ENCODE assay signal across 8 cellular contexts in the genomic region with DNA sequence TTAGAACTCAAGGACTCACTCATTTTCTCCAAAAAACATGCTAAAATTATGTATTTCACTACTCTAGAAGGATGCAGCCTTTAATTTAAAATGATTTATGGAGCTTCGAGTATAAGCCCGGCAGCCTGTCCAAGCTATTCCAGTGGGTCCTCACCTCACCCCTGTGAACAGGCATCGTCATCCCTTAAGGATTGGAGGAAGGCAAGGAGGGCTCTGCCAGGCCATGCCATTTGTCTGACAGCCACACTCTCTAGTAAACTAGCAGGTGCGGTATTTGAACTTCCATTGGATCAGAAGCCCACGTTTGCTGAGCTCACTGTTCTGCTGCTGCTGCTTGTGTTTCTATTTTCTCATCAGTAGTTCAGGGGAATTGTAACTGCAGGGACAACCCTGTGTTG. TPM values are rescaled to one million over a fixed set of nuclear protein-coding genes. Genes with fewer than 3 reads are reported as not detected.
DNase-seq lines count a peak whose midpoint lies in the region; ATAC-seq, FAIRE-seq and TF ChIP-seq lines count a peak whose summit lies in the region.

No MANE protein-coding gene starts in this region.

- RAD21 ChIA-PET in HCT116 (lab: Charles Lee; ENCODE audit: low non-redundant PET in 1 of 2, low total read pairs in 2 of 2, uncharacterized antibody in 2 of 2, unreplicated experiment in 2 of 2): interaction anchor here (0.6 to 0.9 kb wide), 2 partner anchors 12 to 16 kb away, joined by 3 read pairs; no protein-coding TSS in a partner anchor

- TF ChIP-seq RAD21 in HCT116 (IDR thresholded peaks at IDR 0.05; ENCODE audit: low read depth): no peak

- no peak for TF ChIP-seq POLR2A in HCT116 (IDR thresholded peaks at IDR 0.05; ENCODE audit: borderline replicate concordance, extremely low read depth, insufficient read depth, insufficient read length)

- intact Hi-C loops in HCT116 (cut with micrococcal nuclease) (no loop called here), kidney (cut with DNase I) (no loop called here)

- H3K27me3 ChIP-seq in HCT116 (ENCODE audit: insufficient read depth, low read length) (peaks cover 10% of the 10 kb centered on the region; the same call in 1 of the 2 replicates), stomach smooth muscle (ENCODE audit: control insufficient read depth in 1 of 2, insufficient read depth in 2 of 2, low read length in 2 of 2) (no peaks in the 10 kb centered on the region)

- peak overlapping the region; percentile 37 for H2AFZ ChIP-seq in HCT116 (ENCODE audit: low read depth, low read length, poor library complexity, severe bottlenecking)

- H4K20me1 ChIP-seq in HCT116 (ENCODE audit: insufficient read depth): no peaks in the 10 kb centered on the region

- H3K36me3 ChIP-seq in HCT116 (ENCODE audit: control insufficient read depth in 1 of 2, insufficient read depth in 2 of 2, low read length in 2 of 2) (no peaks in the 10 kb centered on the region), kidney (ENCODE audit: control insufficient read depth in 1 of 2, insufficient read depth in 2 of 2, low read length in 2 of 2) (peaks cover 4 to 5% of the 10 kb centered on the region in 2 donors), stomach smooth muscle (ENCODE audit: control insufficient read depth in 2 of 2, insufficient read depth in 2 of 2, low read length in 2 of 2) (no peaks in the 10 kb centered on the region)

- H3K4me2 ChIP-seq in HCT116 (ENCODE audit: low read length): peak overlapping the region; percentile 79

- no peaks in the 10 kb centered on the region for H3K79me2 ChIP-seq in HCT116 (ENCODE audit: insufficient read depth, low read length)

- DNase-seq in HCT116 (ENCODE audit: low read depth, low spot score): no peak
- no peak for DNase-seq in astrocyte of the spinal cord (ENCODE audit: low read depth, low spot score)
- no peak for DNase-seq in kidney
- no peak for DNase-seq in activated effector memory CD4-positive, alpha-beta T cell treated with anti-CD3 and anti-CD28 coated beads, Interleukin-2, amount 50 U/mL, for 16 hours

- no peak for FAIRE-seq in kidney (lab: Jason Lieb, UNC)

- in situ Hi-C loops in astrocyte of the spinal cord (cut with HindIII; ENCODE audit: low sequenced_read_pairs): loop anchor here (25.0 kb wide), 2 partner anchors 90 to 165 kb away; no protein-coding TSS in a partner anchor

- H3K4me3 ChIP-seq in HCT116 (replicated peaks in 1 of 2; ENCODE audit: low read depth in 1 of 2, low read length in 2 of 2) (peak overlapping the region in 1 of 2 experiments; percentile 41; a peak in 2 of 4 replicates), astrocyte of the spinal cord (ENCODE audit: low read depth, low read length) (peak overlapping the region; percentile 86), kidney (ENCODE audit: low read length in 2 of 2) (peak overlapping the region; percentile 48 to 74), stomach smooth muscle (ENCODE audit: low read length in 2 of 2) (peak overlapping the region; percentile 91 to 92)

- ATAC-seq in HCT116 (no peak; the same call in 1 of the 2 replicates), GM21529 (IDR thresholded peaks at IDR 0.05; ENCODE audit: unreplicated experiment) (no peak), HG02610 (IDR thresholded peaks at IDR 0.05; ENCODE audit: unreplicated experiment) (no peak), GM21825 (IDR thresholded peaks at IDR 0.05; ENCODE audit: unreplicated experiment) (no peak)

- TF ChIP-seq CTCF in HCT116 (IDR thresholded peaks at IDR 0.05 in 2 of 3, conservative IDR thresholded peaks at IDR 0.05 in 1 of 3; ENCODE audit: borderline replicate concordance in 1 of 3, insufficient read depth in 1 of 3, low read depth in 2 of 3, low read length in 2 of 3): no peak
- no peak for TF ChIP-seq CTCF in astrocyte of the spinal cord (IDR thresholded peaks at IDR 0.05; ENCODE audit: low read depth, low read length)
- no peak for TF ChIP-seq CTCF in kidney (IDR thresholded peaks at IDR 0.05; ENCODE audit: borderline replicate concordance, extremely low read depth, insufficient read depth)

- peaks cover 53 to 59% of the 10 kb centered on the region in 2 experiments for H3K4me1 ChIP-seq in HCT116 (ENCODE audit: control insufficient read depth in 1 of 2, insufficient read depth in 2 of 2, low read length in 2 of 2)
- H3K4me1 ChIP-seq in kidney (ENCODE audit: control insufficient read depth in 1 of 2, insufficient read depth in 1 of 2, low read depth in 1 of 2, low read length in 2 of 2): peaks cover 42 to 53% of the 10 kb centered on the region in 2 donors
- H3K4me1 ChIP-seq in stomach smooth muscle (ENCODE audit: control insufficient read depth, insufficient read depth, low read length): peaks cover 62% of the 10 kb centered on the region

- H3K9me3 ChIP-seq in HCT116 (ENCODE audit: control insufficient read depth in 1 of 2, insufficient read depth in 1 of 2, low read depth in 1 of 2, low read length in 2 of 2) (no peaks in the 10 kb centered on the region), kidney (ENCODE audit: control insufficient read depth in 1 of 2, low read length in 2 of 2) (no peaks in the 10 kb centered on the region), stomach smooth muscle (ENCODE audit: control insufficient read depth in 2 of 2, low read length in 2 of 2) (no peaks in the 10 kb centered on the region)

- CTCF ChIA-PET in HCT116 (lab: Charles Lee): no interaction called here

- H3K27ac ChIP-seq in HCT116 (ENCODE audit: low read depth, low read length): peak overlapping the region; percentile 60
- peak overlapping the region; percentile 91 to 93 for H3K27ac ChIP-seq in kidney (ENCODE audit: low read depth in 2 of 2, low read length in 2 of 2)
- peak overlapping the region; percentile 93 for H3K27ac ChIP-seq in stomach smooth muscle (ENCODE audit: low read length)

- H3K9ac ChIP-seq in HCT116 (ENCODE audit: low read length) (peak overlapping the region; percentile 39), kidney (ENCODE audit: low read length in 2 of 2) (peak overlapping the region; percentile 31 to 70), stomach smooth muscle (ENCODE audit: low read length in 2 of 2) (peak overlapping the region; percentile 69 to 83)

- BruUV-seq in HCT116 (replicated peaks; lab: Mats Ljungman, UMichigan): no TSS peak

- POLR2A ChIA-PET in HCT116 (lab: Charles Lee): interaction anchor here (1.1 kb wide), 1 partner anchor 15 kb away, joined by 3 read pairs; no protein-coding TSS in a partner anchor

- H3K9me2 ChIP-seq in HCT116 (ENCODE audit: insufficient read depth): no peaks in the 10 kb centered on the region

TF ChIP-seq in HCT116, 20 proteins besides CTCF, POLR2A, EP300 and RAD21:
- TF ChIP-seq JUND (IDR thresholded peaks at IDR 0.05) (no peak), FOSL1 (IDR thresholded peaks at IDR 0.05; ENCODE audit: low read depth) (no peak), EGR1 (IDR thresholded peaks at IDR 0.05; ENCODE audit: low read depth) (no peak), SP1 (IDR thresholded peaks at IDR 0.05; ENCODE audit: low read depth) (no peak), CBX3 (IDR thresholded peaks at IDR 0.05; ENCODE audit: low read depth) (no peak), SIN3A (IDR thresholded peaks at IDR 0.05; ENCODE audit: low read depth) (no peak), ZNF274 (IDR thresholded peaks at IDR 0.05; ENCODE audit: low read depth, low read length) (no peak), POLR2AphosphoS5 (IDR thresholded peaks at IDR 0.05; ENCODE audit: low read depth, low read length) (no peak), CEBPB (IDR thresholded peaks at IDR 0.05; ENCODE audit: low read depth) (no peak), EZH2 (IDR thresholded peaks at IDR 0.05) (no peak)
- TF ChIP-seq, protein P1, sequence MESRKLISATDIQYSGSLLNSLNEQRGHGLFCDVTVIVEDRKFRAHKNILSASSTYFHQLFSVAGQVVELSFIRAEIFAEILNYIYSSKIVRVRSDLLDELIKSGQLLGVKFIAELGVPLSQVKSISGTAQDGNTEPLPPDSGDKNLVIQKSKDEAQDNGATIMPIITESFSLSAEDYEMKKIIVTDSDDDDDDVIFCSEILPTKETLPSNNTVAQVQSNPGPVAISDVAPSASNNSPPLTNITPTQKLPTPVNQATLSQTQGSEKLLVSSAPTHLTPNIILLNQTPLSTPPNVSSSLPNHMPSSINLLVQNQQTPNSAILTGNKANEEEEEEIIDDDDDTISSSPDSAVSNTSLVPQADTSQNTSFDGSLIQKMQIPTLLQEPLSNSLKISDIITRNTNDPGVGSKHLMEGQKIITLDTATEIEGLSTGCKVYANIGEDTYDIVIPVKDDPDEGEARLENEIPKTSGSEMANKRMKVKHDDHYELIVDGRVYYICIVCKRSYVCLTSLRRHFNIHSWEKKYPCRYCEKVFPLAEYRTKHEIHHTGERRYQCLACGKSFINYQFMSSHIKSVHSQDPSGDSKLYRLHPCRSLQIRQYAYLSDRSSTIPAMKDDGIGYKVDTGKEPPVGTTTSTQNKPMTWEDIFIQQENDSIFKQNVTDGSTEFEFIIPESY (IDR thresholded peaks at IDR 0.05; ENCODE audit: extremely low read depth, insufficient replicate concordance, low read length): no peak
- TF ChIP-seq, protein P2, sequence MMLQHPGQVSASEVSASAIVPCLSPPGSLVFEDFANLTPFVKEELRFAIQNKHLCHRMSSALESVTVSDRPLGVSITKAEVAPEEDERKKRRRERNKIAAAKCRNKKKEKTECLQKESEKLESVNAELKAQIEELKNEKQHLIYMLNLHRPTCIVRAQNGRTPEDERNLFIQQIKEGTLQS (IDR thresholded peaks at IDR 0.05): no peak

RNA-seq across cellular contexts. Expression of a gene that starts 39.8 kb away (rescaled TPM):
- total RNA-seq in HCT116 (2021; ENCODE audit: unreplicated experiment): 71.5 TPM
- 38.9 and 53.5 TPM in 2 replicates for polyA plus RNA-seq in HCT116 (2012)
- 72.8 TPM for total RNA-seq in kidney
- polyA plus RNA-seq in kidney (ENCODE audit: insufficient read depth, low read depth, low replicate concordance): 104 TPM
